In genomic region chr3:114928989-114929620, GRCh38 we compare ENCODE assay signal across 23 cellular contexts.
DNase-seq lines count a peak whose midpoint lies in the region; ATAC-seq and TF ChIP-seq lines count a peak whose summit lies in the region.
"Had no signal": no experiment of that assay in that cellular context is flagged by ENCODE, and none has a peak within 500 bp of the region (broad histone marks: within the 10 kb centered on the region; RNA-seq: fewer than 3 reads in every experiment).

No MANE protein-coding gene starts in this region.

- TF ChIP-seq POLR2A in lower leg skin (IDR thresholded peaks at IDR 0.05), result no peak

- intact Hi-C loops in natural killer cell (cut with micrococcal nuclease), result no loop called here
- intact Hi-C loops in lower leg skin (cut with DNase I; ENCODE audit: low total_unique reads), result no loop called here

- no peak overlapping the region for H3K27ac Mint-ChIP-seq in nephron progenitor cell
- no peak overlapping the region for H3K27ac Mint-ChIP-seq in natural killer cell
- H3K27ac Mint-ChIP-seq: activated CD4-positive, alpha-beta T cell treated with anti-CD3 and anti-CD28 coated beads for 36 hours; activated naive CD8-positive, alpha-beta T cell treated with anti-CD3 and anti-CD28 coated beads for 36 hours; progenitor cell of endocrine pancreas had no signal

- H3K4me3 Mint-ChIP-seq in nephron progenitor cell (no peak overlapping the region), natural killer cell (no peak overlapping the region)
- H3K4me3 Mint-ChIP-seq: activated CD4-positive, alpha-beta T cell treated with anti-CD3 and anti-CD28 coated beads for 36 hours; activated naive CD8-positive, alpha-beta T cell treated with anti-CD3 and anti-CD28 coated beads for 36 hours; memory B cell had no signal

- no peak for ATAC-seq in natural killer cell
- ATAC-seq: activated CD4-positive, alpha-beta T cell treated with anti-CD3 and anti-CD28 coated beads for 36 hours; heart left ventricle; left colon had no signal

- H3K36me3 Mint-ChIP-seq in nephron progenitor cell (ENCODE audit: low read depth) (no peaks in the 10 kb centered on the region), natural killer cell (no peaks in the 10 kb centered on the region)

- H3K4me3 ChIP-seq in choroid plexus epithelial cell (ENCODE audit: low read depth, low read length) (no peak overlapping the region), lower leg skin (ENCODE audit: low read depth, poor library complexity, severe bottlenecking) (no peak overlapping the region)
- H3K4me3 ChIP-seq: HAP-1, heart left ventricle, SK-N-MC had no signal

- peak; percentile 24 for DNase-seq in ELF-1 (ENCODE audit: low read depth, low spot score)
- DNase-seq in M059J (ENCODE audit: low read depth), result peak; percentile 2
- DNase-seq in choroid plexus epithelial cell (ENCODE audit: low read depth), result peak; percentile 31
- DNase-seq in kidney tubule cell (ENCODE audit: low spot score), result peak; percentile 60
- no peak for DNase-seq in nephron progenitor cell
- DNase-seq in COLO668 (lab: John Stamatoyannopoulos, UW; ENCODE audit: unreplicated experiment), result no peak
- DNase-seq in natural killer cell, result no peak
- DNase-seq in lower leg skin (ENCODE audit: low spot score in 2 of 2), result no peak
- DNase-seq: activated CD4-positive, alpha-beta T cell treated with anti-CD3 and anti-CD28 coated beads for 36 hours; activated naive CD8-positive, alpha-beta T cell treated with anti-CD3 and anti-CD28 coated beads for 36 hours; activated T-cell treated with anti-CD3 and anti-CD28 coated beads for 4 hours; Calu3; central memory CD4-positive, alpha-beta T cell; heart left ventricle; KG1; left colon; NCI-H446 treated with DMSO at 0.1 percent for 48 hours; stimulated activated naive CD4-positive, alpha-beta T cell treated with Interleukin-2 at 50 U/mL for 16 hours; T-helper 2 cell had no signal

- TF ChIP-seq CTCF in choroid plexus epithelial cell (conservative IDR thresholded peaks at IDR 0.05; ENCODE audit: low read depth, low read length) (no peak), nephron progenitor cell (IDR thresholded peaks at IDR 0.05) (no peak), natural killer cell (IDR thresholded peaks at IDR 0.05) (no peak), lower leg skin (IDR thresholded peaks at IDR 0.05) (no peak)

- H3K27me3 Mint-ChIP-seq in nephron progenitor cell (ENCODE audit: low read depth, poor library complexity) (peaks cover 3% of the 10 kb centered on the region), natural killer cell (ENCODE audit: low read depth in 2 of 2) (no peaks in the 10 kb centered on the region)
- H3K27me3 Mint-ChIP-seq: activated CD4-positive, alpha-beta T cell treated with anti-CD3 and anti-CD28 coated beads for 36 hours; activated naive CD8-positive, alpha-beta T cell treated with anti-CD3 and anti-CD28 coated beads for 36 hours; memory B cell; progenitor cell of endocrine pancreas had no signal

- H3K4me1 Mint-ChIP-seq in nephron progenitor cell, result no peaks in the 10 kb centered on the region
- peaks cover 10 to 25% of the 10 kb centered on the region in 2 donors for H3K4me1 Mint-ChIP-seq in natural killer cell
- H3K4me1 Mint-ChIP-seq: activated CD4-positive, alpha-beta T cell treated with anti-CD3 and anti-CD28 coated beads for 36 hours; activated naive CD8-positive, alpha-beta T cell treated with anti-CD3 and anti-CD28 coated beads for 36 hours had no signal

- 89% methylated on average over 2 of the region's 2 CpGs for WGBS in lower leg skin, 2 donors

- H3K9me3 Mint-ChIP-seq in nephron progenitor cell, result no peaks in the 10 kb centered on the region
- H3K9me3 Mint-ChIP-seq in natural killer cell, result no peaks in the 10 kb centered on the region
- H3K9me3 Mint-ChIP-seq: memory B cell had no signal

Comparison
In these comparisons a context has a peak if more than half of its experiments do, and no peak if none do; other contexts are left out.
1. DNase-seq: peak in ELF-1 (single experiment), M059J (single experiment), choroid plexus epithelial cell (single experiment) and kidney tubule cell (single experiment); none in nephron progenitor cell (single experiment), COLO668 (single experiment), natural killer cell (single experiment) and lower leg skin (0 of 2).